In the genomic region with DNA sequence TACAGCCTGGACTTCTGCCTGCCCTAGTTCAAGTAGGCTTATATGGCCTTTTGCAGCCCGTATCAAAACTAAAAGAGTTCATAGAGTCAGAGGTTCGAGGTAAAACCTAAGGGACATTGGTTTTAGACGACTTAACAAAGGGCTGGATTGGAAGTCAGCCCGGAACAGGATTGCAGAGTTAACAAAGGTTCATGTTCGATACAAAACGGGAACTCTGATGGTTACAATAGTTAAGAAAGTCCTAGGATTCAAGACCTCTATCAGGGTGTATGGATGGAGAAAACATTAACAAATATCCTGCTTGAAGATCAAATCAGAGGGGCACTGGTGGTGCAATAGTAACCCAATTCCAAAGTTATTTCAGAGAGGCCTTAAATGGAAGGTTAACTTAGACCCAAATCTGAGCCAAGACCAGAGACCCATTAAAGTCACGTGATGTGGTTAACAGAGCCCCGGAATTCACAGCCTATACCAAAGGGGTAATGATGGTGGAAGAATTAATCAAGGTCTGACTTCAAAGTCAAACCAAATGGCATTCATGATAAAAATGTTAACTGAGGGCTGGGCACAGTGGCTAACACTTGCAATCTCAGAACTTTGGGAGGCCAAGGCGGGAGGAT, we compare ENCODE assay signal across 9 cellular contexts. TPM values are rescaled to one million over a fixed set of nuclear protein-coding genes. Genes with fewer than 3 reads are reported as not detected.
DNase-seq lines count a peak whose midpoint lies in the region; ATAC-seq and TF ChIP-seq lines count a peak whose summit lies in the region.
"Had no signal": no experiment of that assay in that cellular context is flagged by ENCODE, and none has a peak within 500 bp of the region (broad histone marks: within the 10 kb centered on the region; RNA-seq: fewer than 3 reads in every experiment).

No MANE protein-coding gene starts in this region.

- POLR2A ChIA-PET in activated CD4-positive, alpha-beta memory T cell treated with anti-CD3 and anti-CD28 coated beads, Interleukin-2, amount 10 ng/mL, durations not matched to agents 7 days and 5 days (lab: Charles Lee) = no interaction called here

- CTCF ChIA-PET in activated CD4-positive, alpha-beta memory T cell treated with anti-CD3 and anti-CD28 coated beads, Interleukin-2, amount 10 ng/mL, durations not matched to agents 7 days and 5 days (lab: Charles Lee) = no interaction called here

- 53% methylated on average over 9 of the region's 9 CpGs for WGBS in right cardiac atrium

- no peaks in the 10 kb centered on the region for H3K79me2 ChIP-seq in GM23338 (replicated peaks; ENCODE audit: insufficient read depth)

- H3F3A ChIP-seq in GM23338 (replicated peaks; ENCODE audit: low read depth) = no peaks in the 10 kb centered on the region

- no peaks in the 10 kb centered on the region for H3K36me3 ChIP-seq in GM23338 (ENCODE audit: insufficient read depth)

- H3K27ac Mint-ChIP-seq in GM23338 = no peak overlapping the region; the same call in 1 of the 2 replicates
- H3K27ac Mint-ChIP-seq in activated CD4-positive, alpha-beta memory T cell treated with anti-CD3 and anti-CD28 coated beads, Interleukin-2, amount 10 ng/mL, durations not matched to agents 7 days and 5 days = no peak overlapping the region

- DNase-seq in GM23338 (ENCODE audit: low spot score) (no peak), right cardiac atrium (no peak), skeletal muscle cell (ENCODE audit: low read depth) (no peak), GM20000 (ENCODE audit: low spot score) (no peak)
- no peak for DNase-seq in activated CD4-positive, alpha-beta memory T cell treated with anti-CD3 and anti-CD28 coated beads, Interleukin-2, amount 10 ng/mL, durations not matched to agents 7 days and 5 days

- H3K27ac ChIP-seq in GM23338 (ENCODE audit: low read depth) = no peak overlapping the region
- peak overlapping the region; percentile 82 for H3K27ac ChIP-seq in right cardiac atrium (ENCODE audit: low read length)

- H3K27me3 ChIP-seq in GM23338 (ENCODE audit: insufficient read depth) (no peaks in the 10 kb centered on the region), right cardiac atrium (ENCODE audit: control insufficient read depth, insufficient read depth) (no peaks in the 10 kb centered on the region)

- H3K4me3 Mint-ChIP-seq in GM23338 = peak overlapping the region; percentile 91
- H3K4me3 Mint-ChIP-seq in activated CD4-positive, alpha-beta memory T cell treated with anti-CD3 and anti-CD28 coated beads, Interleukin-2, amount 10 ng/mL, durations not matched to agents 7 days and 5 days = peak overlapping the region; percentile 83

- H3K9me3 Mint-ChIP-seq in GM23338 = no peaks in the 10 kb centered on the region; the same call in 2 of the 3 replicates
- peaks cover 2% of the 10 kb centered on the region for H3K9me3 Mint-ChIP-seq in activated CD4-positive, alpha-beta memory T cell treated with anti-CD3 and anti-CD28 coated beads, Interleukin-2, amount 10 ng/mL, durations not matched to agents 7 days and 5 days

- H3K4me1 ChIP-seq in GM23338 (ENCODE audit: insufficient read depth) (no peaks in the 10 kb centered on the region), right cardiac atrium (ENCODE audit: control insufficient read depth, insufficient read depth, low read length) (no peaks in the 10 kb centered on the region)

- no peaks in the 10 kb centered on the region for H4K20me1 ChIP-seq in GM23338 (replicated peaks; ENCODE audit: insufficient read depth)

- peak overlapping the region; percentile 77; the same call in 1 of the 2 replicates for H3K4me2 ChIP-seq in GM23338

- H3K4me1 Mint-ChIP-seq in GM23338 = 0 out of 3 replicates have a peak, but pooled peaks cover 5% of the 10 kb centered on the region
- H3K4me1 Mint-ChIP-seq in activated CD4-positive, alpha-beta memory T cell treated with anti-CD3 and anti-CD28 coated beads, Interleukin-2, amount 10 ng/mL, durations not matched to agents 7 days and 5 days = peaks cover 11% of the 10 kb centered on the region

- H3K36me3 Mint-ChIP-seq in GM23338 (ENCODE audit: low read depth) = no peaks in the 10 kb centered on the region
- peaks cover 7% of the 10 kb centered on the region for H3K36me3 Mint-ChIP-seq in activated CD4-positive, alpha-beta memory T cell treated with anti-CD3 and anti-CD28 coated beads, Interleukin-2, amount 10 ng/mL, durations not matched to agents 7 days and 5 days (ENCODE audit: low read depth)

- ATAC-seq in GM23338 (no peak), right cardiac atrium (no peak), HG02642 (IDR thresholded peaks at IDR 0.05; ENCODE audit: poor library complexity, unreplicated experiment) (no peak), HG03457 (IDR thresholded peaks at IDR 0.05; ENCODE audit: unreplicated experiment) (no peak), HG02870 (IDR thresholded peaks at IDR 0.05; ENCODE audit: unreplicated experiment) (no peak)

- TF ChIP-seq CTCF in GM23338 (conservative IDR thresholded peaks at IDR 0.05; ENCODE audit: low read depth in 2 of 2) = no peak
- TF ChIP-seq CTCF in GM20000 (IDR thresholded peaks at IDR 0.05; ENCODE audit: extremely low read depth, missing control alignments) = no peak

- H3K4me3 ChIP-seq in GM23338 = peak overlapping the region; percentile 81
- H3K4me3 ChIP-seq in right cardiac atrium (ENCODE audit: low read length) = peak overlapping the region; percentile 76
- peak overlapping the region; percentile 56 for H3K4me3 ChIP-seq in skeletal muscle cell (ENCODE audit: low read depth, low read length)

- H3K9me3 ChIP-seq in right cardiac atrium (ENCODE audit: control insufficient read depth, low read length) = no peaks in the 10 kb centered on the region

- H2AFZ ChIP-seq in GM23338 = peak overlapping the region; percentile 63; the same call in 1 of the 2 replicates

- peaks cover 6% of the 10 kb centered on the region for H3K27me3 Mint-ChIP-seq in GM23338 (ENCODE audit: insufficient read depth, low read depth, poor library complexity)
- H3K27me3 Mint-ChIP-seq in activated CD4-positive, alpha-beta memory T cell treated with anti-CD3 and anti-CD28 coated beads, Interleukin-2, amount 10 ng/mL, durations not matched to agents 7 days and 5 days = no peaks in the 10 kb centered on the region

- H3K9me2 ChIP-seq in GM23338 (ENCODE audit: insufficient read depth) = no peaks in the 10 kb centered on the region

- intact Hi-C loops in right cardiac atrium (cut with DNase I) = no loop called here

TF ChIP-seq in GM23338, 12 proteins besides CTCF, POLR2A, EP300 and RAD21:
- TF ChIP-seq CREB1 (CRISPR knock-in tag; IDR thresholded peaks at IDR 0.05; ENCODE audit: low read depth) (no peak), STAT1 (IDR thresholded peaks at IDR 0.05; ENCODE audit: unreplicated experiment) (no peak), NANOG (IDR thresholded peaks at IDR 0.05; ENCODE audit: borderline replicate concordance) (no peak)

RNA-seq across cellular contexts. Expression of gene ZNF630, which starts 0.7 kb away (rescaled TPM):
- total RNA-seq in GM23338 (2014; rRNA removed; shearing (Covaris generic)) = 1.6 and 2.2 TPM in 2 replicates
- polyA plus RNA-seq in GM23338 (2016; fragmentation: Nextera tagmentation; extraction: Ambion mirVana) (0.95 and 1.2 TPM in 2 replicates), right cardiac atrium (2.3 TPM)
- total RNA-seq in activated CD4-positive, alpha-beta memory T cell treated with anti-CD3 and anti-CD28 coated beads, Interleukin-2, amount 10 ng/mL, durations not matched to agents 7 days and 5 days = 1 to 10 TPM; 1.2 TPM
- 1 to 10 TPM; 2.7 to 3.7 (median 3.0) TPM for total RNA-seq in right cardiac atrium

RNA-seq across cellular contexts. Expression of gene SPACA5B, which starts 58.3 kb away (rescaled TPM):
- total RNA-seq in GM23338 (2014; rRNA removed; shearing (Covaris generic)) = not detected in 2 replicates
- polyA plus RNA-seq in GM23338 (2016; fragmentation: Nextera tagmentation; extraction: Ambion mirVana) (not detected in 2 replicates), right cardiac atrium (not detected)
- not detected for total RNA-seq in activated CD4-positive, alpha-beta memory T cell treated with anti-CD3 and anti-CD28 coated beads, Interleukin-2, amount 10 ng/mL, durations not matched to agents 7 days and 5 days
- total RNA-seq in right cardiac atrium = not detected
- polyA plus RNA-seq: keratinocyte had no signal
